Comparison of ENCODE assay signal across 9 cellular contexts in the genomic region with DNA sequence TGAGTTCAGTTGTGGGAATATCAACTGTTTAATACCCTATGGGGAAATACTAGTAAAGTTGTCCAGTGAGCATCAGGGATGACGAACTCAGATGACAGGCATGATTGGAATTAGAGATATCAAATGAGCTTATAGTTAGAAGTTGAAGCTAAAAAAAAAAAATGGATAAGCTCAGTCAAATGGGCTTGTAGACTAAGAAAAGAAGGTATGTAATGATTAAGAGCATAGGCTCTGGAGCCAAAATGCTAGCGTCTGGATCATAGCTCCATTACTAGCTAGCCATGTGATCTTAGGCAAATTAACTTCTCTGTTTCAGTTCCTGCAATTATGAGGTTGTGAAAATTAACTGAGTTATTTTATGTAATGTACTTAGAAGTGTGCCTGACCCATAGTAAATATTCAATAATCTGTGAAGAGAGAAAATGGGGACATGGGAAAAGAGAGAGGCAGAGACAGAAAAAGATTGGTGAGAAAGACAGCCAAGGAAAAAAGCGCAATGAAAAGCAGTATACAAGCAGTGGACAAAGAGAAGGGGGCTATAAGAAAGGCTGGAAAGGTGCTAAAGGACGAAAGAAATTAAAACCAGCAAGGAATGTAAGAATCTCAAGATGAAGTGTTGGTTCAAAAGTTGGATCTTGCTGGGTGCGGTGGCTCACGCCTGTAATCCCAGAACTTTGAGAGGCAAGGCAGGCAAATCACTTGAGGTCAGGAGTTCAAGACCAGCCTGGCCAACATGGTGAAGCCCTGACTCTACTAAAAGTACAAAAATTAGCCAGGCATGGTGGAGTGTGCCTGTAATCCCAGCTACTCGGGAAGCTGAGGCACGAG.
A peak's percentile ranks its signal among the peaks of the same experiment; 100 is the strongest.
DNase-seq lines count a peak whose midpoint lies in the region; ATAC-seq and TF ChIP-seq lines count a peak whose summit lies in the region.
"Had no signal": no experiment of that assay in that cellular context is flagged by ENCODE, and none has a peak within 500 bp of the region (broad histone marks: within the 10 kb centered on the region; RNA-seq: fewer than 3 reads in every experiment).

No MANE protein-coding gene starts in this region.

- H3K4me3 ChIP-seq in HL-60 (replicated peaks; ENCODE audit: insufficient read depth, low read length), result no peak overlapping the region
- no peak overlapping the region for H3K4me3 ChIP-seq in adipocyte (ENCODE audit: low read length)
- H3K4me3 ChIP-seq in skin epidermis, result no peak overlapping the region
- no peak overlapping the region for H3K4me3 ChIP-seq in lower leg skin (ENCODE audit: low read depth, poor library complexity, severe bottlenecking)
- no peak overlapping the region for H3K4me3 ChIP-seq in stomach
- H3K4me3 ChIP-seq: right lobe of liver had no signal

- intact Hi-C loops in lower leg skin (cut with DNase I; ENCODE audit: low total_unique reads) (no loop called here), stomach (cut with DNase I; ENCODE audit: low total_unique reads) (no loop called here)

- ATAC-seq in GM21390 (IDR thresholded peaks at IDR 0.05; ENCODE audit: unreplicated experiment), result peak; percentile 43

- peak overlapping the region; percentile 46 for H3K27ac ChIP-seq in HL-60 (replicated peaks)
- H3K27ac ChIP-seq in skin epidermis, result peak overlapping the region in 17 of 21 experiments; percentile 3 to 90 (median 67)
- H3K27ac ChIP-seq in stomach, result peak overlapping the region in 1 of 5 donors; percentile 76
- H3K27ac ChIP-seq: right lobe of liver had no signal

- no peaks in the 10 kb centered on the region for H3K9me3 ChIP-seq in adipocyte (ENCODE audit: control insufficient read depth, low read length)
- H3K9me3 ChIP-seq in stomach, result no peaks in the 10 kb centered on the region
- H3K9me3 ChIP-seq: right lobe of liver had no signal

- H3K4me1 ChIP-seq in adipocyte (ENCODE audit: control insufficient read depth, insufficient read depth, low read length) (peaks cover 24% of the 10 kb centered on the region), stomach (peaks cover 5 to 26% (median 21%) of the 10 kb centered on the region in 4 donors)

- TF ChIP-seq POLR2A in lower leg skin (IDR thresholded peaks at IDR 0.05), result no peak
- no peak for TF ChIP-seq POLR2A in stomach (IDR thresholded peaks at IDR 0.05)

- WGBS in lower leg skin, 2 donors, result 79 to 82% methylated on average over 8 of the region's 8 CpGs
- WGBS in stomach, 5 donors, result 82 to 89% (median 88%) methylated on average over 8 of the region's 8 CpGs

- DNase-seq in EL (peak; percentile 96), HL-60 (ENCODE audit: low read depth in 1 of 2, low spot score in 1 of 2) (no peak), adipocyte (ENCODE audit: low read depth) (peak; percentile 87), lower leg skin (ENCODE audit: low spot score in 2 of 2) (no peak), ACHN (no peak), stomach (no peak)
- DNase-seq: right lobe of liver had no signal

- H3K27me3 ChIP-seq in HL-60 (ENCODE audit: insufficient read depth, poor library complexity, severe bottlenecking), result no peaks in the 10 kb centered on the region
- H3K27me3 ChIP-seq in adipocyte (replicated peaks; ENCODE audit: control insufficient read depth, insufficient read depth, low read length), result no peaks in the 10 kb centered on the region
- H3K27me3 ChIP-seq in stomach, result no peaks in the 10 kb centered on the region
- H3K27me3 ChIP-seq: right lobe of liver had no signal

- in situ Hi-C loops in ACHN (cut with HindIII; ENCODE audit: low pct_ligation_motif_present, low pct_unique_long_range_greater_than_20kb, low sequenced_read_pairs), result no loop called here

- TF ChIP-seq CTCF in HL-60 (IDR thresholded peaks at IDR 0.05; ENCODE audit: insufficient read depth, low read length), result no peak
- TF ChIP-seq CTCF in lower leg skin (IDR thresholded peaks at IDR 0.05), result no peak
- TF ChIP-seq CTCF in stomach (IDR thresholded peaks at IDR 0.05), result no peak

- H3K36me3 ChIP-seq in adipocyte (ENCODE audit: control insufficient read depth, insufficient read depth, low read length, severe bottlenecking), result no peaks in the 10 kb centered on the region
- no peaks in the 10 kb centered on the region for H3K36me3 ChIP-seq in stomach
- H3K36me3 ChIP-seq: right lobe of liver had no signal

- TF ChIP-seq EP300 in stomach (IDR thresholded peaks at IDR 0.05), result no peak

- no peak overlapping the region for H3K9ac ChIP-seq in adipocyte (ENCODE audit: low read length)

Comparison
In these comparisons a context has a peak if more than half of its experiments do, and no peak if none do; other contexts are left out.
1. DNase-seq: peak in EL (single experiment) and adipocyte (single experiment); none in HL-60 (0 of 2), lower leg skin (0 of 2), ACHN (single experiment) and stomach (single experiment).